ENCODE assay signal across 17 cellular contexts in genomic region chr4:107838763-107839162, GRCh38. TPM values are rescaled to one million over a fixed set of nuclear protein-coding genes. Genes with fewer than 3 reads are reported as not detected.
A peak's percentile ranks its signal among the peaks of the same experiment; 100 is the strongest.
DNase-seq lines count a peak whose midpoint lies in the region; ATAC-seq lines count a peak whose summit lies in the region.
"Had no signal": no experiment of that assay in that cellular context is flagged by ENCODE, and none has a peak within 500 bp of the region (broad histone marks: within the 10 kb centered on the region; RNA-seq: fewer than 3 reads in every experiment).

No MANE protein-coding gene starts in this region.

- peaks cover 14% of the 10 kb centered on the region for H3K27me3 Mint-ChIP-seq in activated CD8-positive, alpha-beta memory T cell treated with anti-CD3 and anti-CD28 coated beads, Interleukin-2, amount 10 ng/mL, durations not matched to agents 7 days and 5 days

- DNase-seq in DMS 273 (lab: John Stamatoyannopoulos, UW; ENCODE audit: unreplicated experiment) (peak; percentile 41), DMS 273 treated with DMSO at 0.1 percent for 48 hours (lab: John Stamatoyannopoulos, UW) (no peak), NOMO-1 treated with DMSO at 0.1 percent for 48 hours (lab: John Stamatoyannopoulos, UW; ENCODE audit: unreplicated experiment) (peak; percentile 55), fibroblast of peridontal ligament (ENCODE audit: extremely low read depth) (peak; percentile 70), renal cortical epithelial cell (ENCODE audit: low read depth) (peak; percentile 49)
- no peak for DNase-seq in activated CD8-positive, alpha-beta memory T cell treated with anti-CD3 and anti-CD28 coated beads, Interleukin-2, amount 10 ng/mL, durations not matched to agents 7 days and 5 days
- DNase-seq: activated CD8-positive, alpha-beta memory T cell treated with anti-CD3 and anti-CD28 coated beads for 24 hours; activated naive CD4-positive, alpha-beta T cell treated with Interleukin-2 at 50 U/mL for 16 hours; Caco-2; central memory CD4-positive, alpha-beta T cell; MG63; NCI-H345; stimulated activated CD4-positive, alpha-beta T cell treated with anti-CD3 and anti-CD28 coated beads, Interleukin-12 subunit alpha, Interleukin-12 subunit beta, amount 100 ng/mL, for 4 hours; T1000 had no signal

- no peaks in the 10 kb centered on the region for H3K36me3 Mint-ChIP-seq in activated CD8-positive, alpha-beta memory T cell treated with anti-CD3 and anti-CD28 coated beads, Interleukin-2, amount 10 ng/mL, durations not matched to agents 7 days and 5 days

- H3K9me3 Mint-ChIP-seq in activated CD8-positive, alpha-beta memory T cell treated with anti-CD3 and anti-CD28 coated beads, Interleukin-2, amount 10 ng/mL, durations not matched to agents 7 days and 5 days (ENCODE audit: low read depth), result no peaks in the 10 kb centered on the region
- H3K9me3 Mint-ChIP-seq: nephron had no signal

- CTCF ChIA-PET in activated CD8-positive, alpha-beta memory T cell treated with anti-CD3 and anti-CD28 coated beads, Interleukin-2, amount 10 ng/mL, durations not matched to agents 7 days and 5 days (lab: Charles Lee), result no interaction called here

- no peak overlapping the region for H3K4me3 Mint-ChIP-seq in activated CD8-positive, alpha-beta memory T cell treated with anti-CD3 and anti-CD28 coated beads, Interleukin-2, amount 10 ng/mL, durations not matched to agents 7 days and 5 days
- H3K4me3 Mint-ChIP-seq: nephron had no signal

- no peak for ATAC-seq in HG03196 (IDR thresholded peaks at IDR 0.05; ENCODE audit: unreplicated experiment)
- no peak for ATAC-seq in activated CD4-positive, CD25-positive, alpha-beta regulatory T cell treated with anti-CD3 and anti-CD28 coated beads, Interleukin-2, amount 50 U/mL, for 24 hours
- ATAC-seq in activated CD8-positive, alpha-beta memory T cell treated with anti-CD3 and anti-CD28 coated beads, Interleukin-2, amount 10 ng/mL, durations not matched to agents 7 days and 5 days, result no peak

- H3K27ac Mint-ChIP-seq in activated CD8-positive, alpha-beta memory T cell treated with anti-CD3 and anti-CD28 coated beads, Interleukin-2, amount 10 ng/mL, durations not matched to agents 7 days and 5 days, result no peak overlapping the region
- H3K27ac Mint-ChIP-seq: nephron had no signal

- H3K4me1 Mint-ChIP-seq in activated CD8-positive, alpha-beta memory T cell treated with anti-CD3 and anti-CD28 coated beads, Interleukin-2, amount 10 ng/mL, durations not matched to agents 7 days and 5 days, result no peaks in the 10 kb centered on the region
- H3K4me1 Mint-ChIP-seq: nephron had no signal

RNA-seq across cellular contexts. Expression of gene SGMS2, which starts 14.0 kb away (rescaled TPM):
- 223 and 244 TPM in 2 replicates for total RNA-seq in renal cortical epithelial cell
- total RNA-seq in activated CD8-positive, alpha-beta memory T cell treated with anti-CD3 and anti-CD28 coated beads, Interleukin-2, amount 10 ng/mL, durations not matched to agents 7 days and 5 days, result under 1 TPM in 1 of 2 experiments, not detected in 1; 0.37 TPM

Comparison
In these comparisons a context has a peak if more than half of its experiments do, and no peak if none do; other contexts are left out.
1. DNase-seq: peak in DMS 273 (single experiment), NOMO-1 treated with DMSO at 0.1 percent for 48 hours (single experiment), fibroblast of peridontal ligament (single experiment) and renal cortical epithelial cell (single experiment); none in DMS 273 treated with DMSO at 0.1 percent for 48 hours (single experiment) and activated CD8-positive, alpha-beta memory T cell treated with anti-CD3 and anti-CD28 coated beads, Interleukin-2, amount 10 ng/mL, durations not matched to agents 7 days and 5 days (single experiment).
2. RNA of gene SGMS2, which starts 14.0 kb away (total RNA-seq): 223 to 244 TPM in renal cortical epithelial cell; 0.37 TPM in activated CD8-positive, alpha-beta memory T cell treated with anti-CD3 and anti-CD28 coated beads, Interleukin-2, amount 10 ng/mL, durations not matched to agents 7 days and 5 days; every median in the first group is over 100 times any median in the second.